8 cellular contexts compared by ENCODE assay signal in genomic region chr18:12884521-12885323, GRCh38. TPM values are rescaled to one million over a fixed set of nuclear protein-coding genes. Genes with fewer than 3 reads are reported as not detected.
DNase-seq lines count a peak whose midpoint lies in the region; ATAC-seq and TF ChIP-seq lines count a peak whose summit lies in the region.

No MANE protein-coding gene starts in this region.

- peaks cover 7% of the 10 kb centered on the region for H3K4me1 ChIP-seq in iPS DF 6.9 (ENCODE audit: control insufficient read depth, insufficient read depth, low read length)

- intact Hi-C loops in activated B cell treated with CpG ODN at 0.5 μM for 24 hours (cut with micrococcal nuclease), result loop anchor here (1.0 to 10.0 kb wide), 11 partner anchors 9 to 1248 kb away; partner anchors contain the start of genes CEP192, CHMP1B, FAM210A and IMPA2

- H3K4me1 Mint-ChIP-seq in activated T-cell treated with anti-CD3 and anti-CD28 coated beads, Interleukin-2, amount 50 U/mL, for 4 hours (ENCODE audit: low read depth), result peaks cover 51% of the 10 kb centered on the region
- peaks cover 63% of the 10 kb centered on the region for H3K4me1 Mint-ChIP-seq in activated B cell treated with CpG ODN at 0.5 μM for 24 hours
- peaks cover 29 to 61% of the 10 kb centered on the region in 2 donors for H3K4me1 Mint-ChIP-seq in stimulated activated naive B cell treated with anti-CD40 and anti-IgM and Interleukin-4, amounts not matched to agents 10 μg/mL and 1 μg/mL and 100 μg/mL, for 72 hours

- no peak for ATAC-seq in activated T-cell treated with anti-CD3 and anti-CD28 coated beads, Interleukin-2, amount 50 U/mL, for 4 hours
- ATAC-seq in activated B cell treated with CpG ODN at 0.5 μM for 24 hours (ENCODE audit: low read depth), result no peak
- ATAC-seq in stimulated activated naive B cell treated with anti-CD40 and anti-IgM and Interleukin-4, amounts not matched to agents 10 μg/mL and 1 μg/mL and 100 μg/mL, for 72 hours (replicated peaks), result no peak
- ATAC-seq in GM19455 (IDR thresholded peaks at IDR 0.05; ENCODE audit: unreplicated experiment), result no peak
- ATAC-seq in GM18867 (IDR thresholded peaks at IDR 0.05; ENCODE audit: unreplicated experiment), result no peak

- no peaks in the 10 kb centered on the region for H3K36me3 ChIP-seq in iPS DF 6.9 (ENCODE audit: control insufficient read depth, insufficient read depth, low read length)

- peak overlapping the region; percentile 88 for H3K4me3 Mint-ChIP-seq in activated T-cell treated with anti-CD3 and anti-CD28 coated beads, Interleukin-2, amount 50 U/mL, for 4 hours
- H3K4me3 Mint-ChIP-seq in activated B cell treated with CpG ODN at 0.5 μM for 24 hours, result peak overlapping the region; percentile 87
- H3K4me3 Mint-ChIP-seq in stimulated activated naive B cell treated with anti-CD40 and anti-IgM and Interleukin-4, amounts not matched to agents 10 μg/mL and 1 μg/mL and 100 μg/mL, for 72 hours, result peak overlapping the region; percentile 83 to 95

- DNase-seq in activated T-cell treated with anti-CD3 and anti-CD28 coated beads, Interleukin-2, amount 50 U/mL, for 4 hours, result no peak
- no peak for DNase-seq in activated T-cell treated with anti-CD3 and anti-CD28 coated beads, Interleukin-2, amount 50 U/mL, for 48 hours
- DNase-seq in activated B cell treated with CpG ODN at 0.5 μM for 24 hours (no peak), iPS DF 6.9 (ENCODE audit: low read depth, low spot score) (no peak), NCI-H446 treated with DMSO at 0.1 percent for 48 hours (lab: John Stamatoyannopoulos, UW) (no peak)
- no peak for DNase-seq in stimulated activated naive B cell treated with anti-CD40 and anti-IgM and Interleukin-4, amounts not matched to agents 10 μg/mL and 1 μg/mL and 100 μg/mL, for 72 hours

- no peak for TF ChIP-seq CTCF in activated B cell treated with CpG ODN at 0.5 μM for 24 hours (IDR thresholded peaks at IDR 0.05)

- H3K36me3 Mint-ChIP-seq in activated T-cell treated with anti-CD3 and anti-CD28 coated beads, Interleukin-2, amount 50 U/mL, for 4 hours (ENCODE audit: insufficient read depth), result peaks cover 3% of the 10 kb centered on the region
- peaks cover 7% of the 10 kb centered on the region for H3K36me3 Mint-ChIP-seq in activated B cell treated with CpG ODN at 0.5 μM for 24 hours (ENCODE audit: low read depth)
- H3K36me3 Mint-ChIP-seq in stimulated activated naive B cell treated with anti-CD40 and anti-IgM and Interleukin-4, amounts not matched to agents 10 μg/mL and 1 μg/mL and 100 μg/mL, for 72 hours, result peaks cover 2 to 7% of the 10 kb centered on the region in 2 donors

- H3K27ac Mint-ChIP-seq in activated B cell treated with CpG ODN at 0.5 μM for 24 hours, result peak overlapping the region; percentile 93
- peak overlapping the region; percentile 82 for H3K27ac Mint-ChIP-seq in stimulated activated naive B cell treated with anti-CD40 and anti-IgM and Interleukin-4, amounts not matched to agents 10 μg/mL and 1 μg/mL and 100 μg/mL, for 72 hours

- H3K27ac ChIP-seq in iPS DF 6.9 (ENCODE audit: low read length), result no peak overlapping the region

- WGBS in iPS DF 6.9 (ENCODE audit: insufficient coverage, insufficient read length), result no CpG with 5 or more reads among the region's 20 CpGs

- no peaks in the 10 kb centered on the region for H3K9me3 ChIP-seq in iPS DF 6.9 (ENCODE audit: control insufficient read depth, insufficient read depth, low read length)

- H3K9me3 Mint-ChIP-seq in activated T-cell treated with anti-CD3 and anti-CD28 coated beads, Interleukin-2, amount 50 U/mL, for 4 hours, result no peaks in the 10 kb centered on the region
- no peaks in the 10 kb centered on the region for H3K9me3 Mint-ChIP-seq in activated B cell treated with CpG ODN at 0.5 μM for 24 hours
- no peaks in the 10 kb centered on the region for H3K9me3 Mint-ChIP-seq in stimulated activated naive B cell treated with anti-CD40 and anti-IgM and Interleukin-4, amounts not matched to agents 10 μg/mL and 1 μg/mL and 100 μg/mL, for 72 hours

- CTCF ChIA-PET in activated B cell treated with CpG ODN at 0.5 μM for 24 hours (lab: Charles Lee), result interaction anchor here (0.8 to 2.6 kb wide), 7 partner anchors 9 to 140 kb away, joined by 3 to 15 read pairs (median 4); partner anchors contain the start of gene SEH1L

- H3K27me3 ChIP-seq in iPS DF 6.9 (ENCODE audit: control insufficient read depth, insufficient read depth, low read length), result no peaks in the 10 kb centered on the region

- no peaks in the 10 kb centered on the region for H3K27me3 Mint-ChIP-seq in activated T-cell treated with anti-CD3 and anti-CD28 coated beads, Interleukin-2, amount 50 U/mL, for 4 hours (ENCODE audit: low read depth)
- H3K27me3 Mint-ChIP-seq in activated B cell treated with CpG ODN at 0.5 μM for 24 hours, result no peaks in the 10 kb centered on the region
- H3K27me3 Mint-ChIP-seq in stimulated activated naive B cell treated with anti-CD40 and anti-IgM and Interleukin-4, amounts not matched to agents 10 μg/mL and 1 μg/mL and 100 μg/mL, for 72 hours, result no peaks in the 10 kb centered on the region

- POLR2A ChIA-PET in activated B cell treated with CpG ODN at 0.5 μM for 24 hours (lab: Charles Lee), result interaction anchor here (0.5 to 4.4 kb wide), 24 partner anchors 8 to 842 kb away, joined by 3 to 45 read pairs (median 8); partner anchors contain the start of genes AFG3L2, CEP192, CEP76 and FAM210A

- peak overlapping the region; percentile 62; the same call in 1 of the 2 replicates for H3K4me3 ChIP-seq in iPS DF 6.9 (ENCODE audit: low read length)

RNA-seq across cellular contexts. Expression of gene PTPN2, which starts 0.7 kb away (rescaled TPM):
- total RNA-seq in activated T-cell treated with anti-CD3 and anti-CD28 coated beads, Interleukin-2, amount 50 U/mL, for 4 hours, result 10 to 100 TPM; 61.7 to 77.6 (median 65.2) TPM
- 66.4 and 76.5 TPM in 2 replicates for total RNA-seq in activated B cell treated with CpG ODN at 0.5 μM for 24 hours
